ENCODE assay signal across 6 cellular contexts in the genomic region with DNA sequence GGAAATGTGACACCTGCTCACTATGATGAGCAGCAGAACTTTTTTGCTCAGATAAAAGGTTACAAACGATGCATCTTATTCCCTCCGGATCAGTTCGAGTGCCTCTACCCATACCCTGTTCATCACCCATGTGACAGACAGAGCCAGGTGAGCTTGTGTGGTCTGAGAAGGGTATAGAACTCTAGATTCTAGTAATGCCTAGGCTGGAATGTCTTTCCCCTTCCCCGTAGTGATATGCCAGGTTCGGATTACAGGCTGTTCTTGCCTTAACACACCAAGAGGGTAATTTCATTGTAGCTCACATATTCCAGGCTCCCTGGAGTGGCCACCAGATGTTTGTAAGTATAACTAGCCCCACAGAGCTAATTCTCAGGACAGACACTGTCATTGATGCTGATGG.
"Had no signal": no experiment of that assay in that cellular context is flagged by ENCODE, and none has a peak within 500 bp of the region (broad histone marks: within the 10 kb centered on the region; RNA-seq: fewer than 3 reads in every experiment).

No MANE protein-coding gene starts in this region.

- H3K4me2 ChIP-seq: GM23338 had no signal

- H2AFZ ChIP-seq: GM23338 had no signal

- H3K27ac ChIP-seq: HL-60 had no signal

- ATAC-seq: GM23338 had no signal

- H3K4me3 ChIP-seq: GM23338 had no signal

- DNase-seq: H9, HCEC 1CT, HFFc6, IMR-90 had no signal
